ENCODE assay signal across 1 cellular context in the genomic region with DNA sequence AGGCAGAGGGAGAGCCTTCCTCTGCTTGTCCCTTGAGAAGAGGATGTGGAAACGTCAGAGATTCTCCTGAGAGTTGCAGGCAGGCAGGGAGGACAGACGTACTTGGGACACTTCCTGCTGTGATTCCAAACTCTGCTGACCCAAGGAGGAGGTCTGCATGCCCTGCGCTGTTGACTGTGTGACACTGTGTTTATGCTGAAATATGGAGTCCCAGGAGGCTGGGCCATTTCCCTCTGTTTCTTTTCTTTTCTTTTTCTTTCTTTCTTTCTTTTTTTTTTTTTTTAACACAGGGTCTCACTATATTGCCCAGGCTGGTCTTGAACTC.
TF ChIP-seq lines count a peak whose summit lies in the region.

No MANE protein-coding gene starts in this region.

TF ChIP-seq in HepG2, 621 proteins besides CTCF, POLR2A, EP300 and RAD21 (continued from another document):
- TF ChIP-seq, protein P1, sequence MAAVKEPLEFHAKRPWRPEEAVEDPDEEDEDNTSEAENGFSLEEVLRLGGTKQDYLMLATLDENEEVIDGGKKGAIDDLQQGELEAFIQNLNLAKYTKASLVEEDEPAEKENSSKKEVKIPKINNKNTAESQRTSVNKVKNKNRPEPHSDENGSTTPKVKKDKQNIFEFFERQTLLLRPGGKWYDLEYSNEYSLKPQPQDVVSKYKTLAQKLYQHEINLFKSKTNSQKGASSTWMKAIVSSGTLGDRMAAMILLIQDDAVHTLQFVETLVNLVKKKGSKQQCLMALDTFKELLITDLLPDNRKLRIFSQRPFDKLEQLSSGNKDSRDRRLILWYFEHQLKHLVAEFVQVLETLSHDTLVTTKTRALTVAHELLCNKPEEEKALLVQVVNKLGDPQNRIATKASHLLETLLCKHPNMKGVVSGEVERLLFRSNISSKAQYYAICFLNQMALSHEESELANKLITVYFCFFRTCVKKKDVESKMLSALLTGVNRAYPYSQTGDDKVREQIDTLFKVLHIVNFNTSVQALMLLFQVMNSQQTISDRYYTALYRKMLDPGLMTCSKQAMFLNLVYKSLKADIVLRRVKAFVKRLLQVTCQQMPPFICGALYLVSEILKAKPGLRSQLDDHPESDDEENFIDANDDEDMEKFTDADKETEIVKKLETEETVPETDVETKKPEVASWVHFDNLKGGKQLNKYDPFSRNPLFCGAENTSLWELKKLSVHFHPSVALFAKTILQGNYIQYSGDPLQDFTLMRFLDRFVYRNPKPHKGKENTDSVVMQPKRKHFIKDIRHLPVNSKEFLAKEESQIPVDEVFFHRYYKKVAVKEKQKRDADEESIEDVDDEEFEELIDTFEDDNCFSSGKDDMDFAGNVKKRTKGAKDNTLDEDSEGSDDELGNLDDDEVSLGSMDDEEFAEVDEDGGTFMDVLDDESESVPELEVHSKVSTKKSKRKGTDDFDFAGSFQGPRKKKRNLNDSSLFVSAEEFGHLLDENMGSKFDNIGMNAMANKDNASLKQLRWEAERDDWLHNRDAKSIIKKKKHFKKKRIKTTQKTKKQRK (IDR thresholded peaks at IDR 0.05; ENCODE audit: low read length) = no peak
